Comparison of ENCODE assay signal across 13 cellular contexts in the genomic region with DNA sequence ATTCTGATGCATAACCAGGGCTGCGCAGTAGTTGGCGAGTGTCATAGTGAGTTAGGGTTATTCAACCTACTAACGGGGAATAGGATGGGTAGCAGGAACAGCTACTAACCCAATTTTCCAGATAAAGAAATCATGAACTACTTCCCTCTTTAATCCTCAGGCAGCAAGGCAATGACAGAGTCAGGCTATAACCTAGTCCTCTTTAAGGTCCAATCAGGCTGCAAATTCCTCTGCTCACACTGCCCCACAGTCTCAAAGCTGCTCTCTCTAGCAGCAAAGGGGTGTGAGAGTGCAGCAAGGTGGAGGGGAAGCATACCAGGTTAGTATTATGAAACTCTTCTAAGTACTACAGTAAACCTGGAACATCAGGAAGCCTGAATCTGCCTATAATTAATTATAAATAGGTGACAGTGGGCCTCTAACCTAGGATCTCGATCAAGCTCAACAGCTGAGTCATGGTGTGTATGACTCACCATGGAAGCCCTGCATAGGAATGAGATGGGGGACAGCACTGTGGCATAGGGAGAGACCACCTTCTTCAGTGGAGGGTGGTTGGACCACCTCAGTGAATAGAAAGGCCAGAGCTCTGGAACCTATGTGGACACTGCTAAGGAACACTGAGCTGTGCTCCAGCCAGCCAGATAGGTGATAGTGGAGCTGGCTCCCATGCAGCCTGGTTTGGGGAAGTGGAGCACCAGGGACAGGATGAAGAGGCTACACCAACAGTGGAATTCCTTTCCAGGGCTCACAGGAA. TPM values are rescaled to one million over a fixed set of nuclear protein-coding genes. Genes with fewer than 3 reads are reported as not detected.
A peak's percentile ranks its signal among the peaks of the same experiment; 100 is the strongest.
DNase-seq lines count a peak whose midpoint lies in the region; ATAC-seq, FAIRE-seq and TF ChIP-seq lines count a peak whose summit lies in the region.
"Had no signal": no experiment of that assay in that cellular context is flagged by ENCODE, and none has a peak within 500 bp of the region (broad histone marks: within the 10 kb centered on the region; RNA-seq: fewer than 3 reads in every experiment).

No MANE protein-coding gene starts in this region.

- H3K4me3 Mint-ChIP-seq in activated CD8-positive, alpha-beta T cell treated with anti-CD3 and anti-CD28 coated beads for 36 hours: no peak overlapping the region
- no peak overlapping the region for H3K4me3 Mint-ChIP-seq in activated CD8-positive, alpha-beta T cell treated with anti-CD3 and anti-CD28 coated beads, Interleukin-2, amount 10 ng/mL, durations not matched to agents 7 days and 5 days
- H3K4me3 Mint-ChIP-seq: memory B cell had no signal

- peaks cover 8% of the 10 kb centered on the region for H3K36me3 Mint-ChIP-seq in activated CD8-positive, alpha-beta T cell treated with anti-CD3 and anti-CD28 coated beads for 36 hours (ENCODE audit: low read depth)
- peaks cover 5% of the 10 kb centered on the region for H3K36me3 Mint-ChIP-seq in activated CD8-positive, alpha-beta T cell treated with anti-CD3 and anti-CD28 coated beads, Interleukin-2, amount 10 ng/mL, durations not matched to agents 7 days and 5 days (ENCODE audit: low read depth)

- FAIRE-seq in bronchial epithelial cell (lab: Jason Lieb, UNC) (no peak), small intestine (lab: Jason Lieb, UNC) (no peak)

- CTCF ChIA-PET in activated CD8-positive, alpha-beta T cell treated with anti-CD3 and anti-CD28 coated beads for 36 hours (lab: Charles Lee): interaction anchor here (0.9 to 1.5 kb wide), 3 partner anchors 10 to 50 kb away, joined by 3 to 4 read pairs (median 3); a partner anchor contains a TSS
- CTCF ChIA-PET in activated CD8-positive, alpha-beta T cell treated with anti-CD3 and anti-CD28 coated beads, Interleukin-2, amount 10 ng/mL, durations not matched to agents 7 days and 5 days (lab: Charles Lee): interaction anchor here (1.0 to 1.3 kb wide), 2 partner anchors 11 to 37 kb away, joined by 3 to 4 read pairs; a partner anchor contains a TSS

- H3K27ac ChIP-seq in psoas muscle (peak overlapping the region; percentile 27), small intestine (ENCODE audit: low read depth in 1 of 2, low read length in 1 of 2) (no peak overlapping the region)

- TF ChIP-seq POLR2A in NB4 (IDR thresholded peaks at IDR 0.05; ENCODE audit: extremely low read depth, insufficient read length): no peak

- POLR2A ChIA-PET in activated CD8-positive, alpha-beta T cell treated with anti-CD3 and anti-CD28 coated beads for 36 hours (lab: Charles Lee): interaction anchor here (1.2 to 4.5 kb wide), 3 partner anchors 8 to 19 kb away, joined by 3 to 21 read pairs (median 3); a partner anchor contains a TSS
- POLR2A ChIA-PET in activated CD8-positive, alpha-beta T cell treated with anti-CD3 and anti-CD28 coated beads, Interleukin-2, amount 10 ng/mL, durations not matched to agents 7 days and 5 days (lab: Charles Lee): interaction anchor here (1.0 to 1.4 kb wide), 3 partner anchors 42 to 80 kb away, joined by 3 read pairs; a partner anchor contains a TSS

- peaks cover 29% of the 10 kb centered on the region for H3K4me1 Mint-ChIP-seq in activated CD8-positive, alpha-beta T cell treated with anti-CD3 and anti-CD28 coated beads for 36 hours (ENCODE audit: low read depth)
- H3K4me1 Mint-ChIP-seq in activated CD8-positive, alpha-beta T cell treated with anti-CD3 and anti-CD28 coated beads, Interleukin-2, amount 10 ng/mL, durations not matched to agents 7 days and 5 days (ENCODE audit: low read depth): peaks cover 8% of the 10 kb centered on the region

- H3K36me3 ChIP-seq in bronchial epithelial cell (ENCODE audit: control insufficient read depth, insufficient read depth, low read length) (peaks cover 17% of the 10 kb centered on the region), psoas muscle (ENCODE audit: insufficient read depth in 1 of 2, low read depth in 1 of 2) (peaks cover 0 to 61% of the 10 kb centered on the region in 2 donors), small intestine (ENCODE audit: control insufficient read depth in 2 of 2, insufficient read depth in 2 of 2, low read length in 2 of 2) (peaks cover 10 to 19% of the 10 kb centered on the region in 2 donors)
- H3K36me3 ChIP-seq: MG63 had no signal

- WGBS in psoas muscle, 3 donors: 68 to 83% (median 81%) methylated on average over 4 of the region's 4 CpGs
- WGBS in small intestine, 3 donors: 65 to 78% (median 76%) methylated on average over 4 of the region's 4 CpGs

- peak; percentile 75 for ATAC-seq in activated CD8-positive, alpha-beta T cell treated with anti-CD3 and anti-CD28 coated beads for 36 hours
- ATAC-seq in activated CD8-positive, alpha-beta T cell treated with anti-CD3 and anti-CD28 coated beads, Interleukin-2, amount 10 ng/mL, durations not matched to agents 7 days and 5 days: no peak
- peak; percentile 46 to 62 (median 54) for ATAC-seq in psoas muscle
- no peak for ATAC-seq in HG02870 (IDR thresholded peaks at IDR 0.05; ENCODE audit: unreplicated experiment)

- H3K4me3 ChIP-seq in NB4 (ENCODE audit: low read depth, low read length) (no peak overlapping the region), bronchial epithelial cell (ENCODE audit: low read depth, low read length) (no peak overlapping the region), psoas muscle (no peak overlapping the region), small intestine (ENCODE audit: low read depth in 1 of 2, low read length in 2 of 2) (no peak overlapping the region)
- H3K4me3 ChIP-seq: MG63 had no signal

- H3K27me3 Mint-ChIP-seq in activated CD8-positive, alpha-beta T cell treated with anti-CD3 and anti-CD28 coated beads for 36 hours: no peaks in the 10 kb centered on the region
- H3K27me3 Mint-ChIP-seq in activated CD8-positive, alpha-beta T cell treated with anti-CD3 and anti-CD28 coated beads, Interleukin-2, amount 10 ng/mL, durations not matched to agents 7 days and 5 days (ENCODE audit: low read depth): no peaks in the 10 kb centered on the region
- H3K27me3 Mint-ChIP-seq: memory B cell had no signal

- no peaks in the 10 kb centered on the region for H3K27me3 ChIP-seq in bronchial epithelial cell (ENCODE audit: control insufficient read depth, insufficient read depth, low read length)
- H3K27me3 ChIP-seq in psoas muscle (ENCODE audit: insufficient read depth in 3 of 3, low read length in 2 of 3): no peaks in the 10 kb centered on the region
- no peaks in the 10 kb centered on the region for H3K27me3 ChIP-seq in small intestine (ENCODE audit: control insufficient read depth in 2 of 2, insufficient read depth in 2 of 2, low read length in 2 of 2)
- H3K27me3 ChIP-seq: MG63 had no signal

- no peaks in the 10 kb centered on the region for H3K9me3 ChIP-seq in psoas muscle
- H3K9me3 ChIP-seq in small intestine (ENCODE audit: control insufficient read depth, low read depth): no peaks in the 10 kb centered on the region
- H3K9me3 ChIP-seq: MG63 had no signal

- no peak for TF ChIP-seq CTCF in activated CD8-positive, alpha-beta T cell treated with anti-CD3 and anti-CD28 coated beads for 36 hours (IDR thresholded peaks at IDR 0.05)
- TF ChIP-seq CTCF in NB4 (IDR thresholded peaks at IDR 0.05; ENCODE audit: low read depth, low read length) (no peak), bronchial epithelial cell (IDR thresholded peaks at IDR 0.05; ENCODE audit: insufficient read depth, low read length, severe bottlenecking) (no peak), psoas muscle (IDR thresholded peaks at IDR 0.05) (no peak)

- intact Hi-C loops in activated CD8-positive, alpha-beta T cell treated with anti-CD3 and anti-CD28 coated beads for 36 hours (cut with micrococcal nuclease): no loop called here
- intact Hi-C loops in psoas muscle (cut with DNase I): loop anchor here in 1 of 2 donors (5.0 kb wide), 2 partner anchors 39 to 64 kb away; no protein-coding TSS in a partner anchor

- H3K9me3 Mint-ChIP-seq in activated CD8-positive, alpha-beta T cell treated with anti-CD3 and anti-CD28 coated beads for 36 hours: no peaks in the 10 kb centered on the region
- H3K9me3 Mint-ChIP-seq in activated CD8-positive, alpha-beta T cell treated with anti-CD3 and anti-CD28 coated beads, Interleukin-2, amount 10 ng/mL, durations not matched to agents 7 days and 5 days (ENCODE audit: insufficient read depth): no peaks in the 10 kb centered on the region
- H3K9me3 Mint-ChIP-seq: memory B cell had no signal

- H3K27ac Mint-ChIP-seq in activated CD8-positive, alpha-beta T cell treated with anti-CD3 and anti-CD28 coated beads for 36 hours: no peak overlapping the region
- H3K27ac Mint-ChIP-seq in activated CD8-positive, alpha-beta T cell treated with anti-CD3 and anti-CD28 coated beads, Interleukin-2, amount 10 ng/mL, durations not matched to agents 7 days and 5 days: no peak overlapping the region
- H3K27ac Mint-ChIP-seq: memory B cell had no signal

- H3K4me1 ChIP-seq in psoas muscle (peaks cover 10% of the 10 kb centered on the region), small intestine (ENCODE audit: control insufficient read depth in 2 of 2, insufficient read depth in 1 of 2, low read depth in 1 of 2, low read length in 1 of 2) (peaks cover 0 to 3% of the 10 kb centered on the region in 2 donors)

- DNase-seq in activated CD8-positive, alpha-beta T cell treated with anti-CD3 and anti-CD28 coated beads for 36 hours: peak; percentile 59
- DNase-seq in activated CD8-positive, alpha-beta T cell treated with anti-CD3 and anti-CD28 coated beads, Interleukin-2, amount 10 ng/mL, durations not matched to agents 7 days and 5 days: no peak
- peak; percentile 71 for DNase-seq in NB4 (ENCODE audit: low read depth)
- DNase-seq in bronchial epithelial cell (ENCODE audit: low read depth): peak; percentile 56
- no peak for DNase-seq in psoas muscle
- no peak for DNase-seq in small intestine
- no peak for DNase-seq in DMS114 treated with DMSO at 0.1 percent for 48 hours (lab: John Stamatoyannopoulos, UW; ENCODE audit: unreplicated experiment)
- DNase-seq: amniotic stem cell; MG63; stimulated activated naive CD4-positive, alpha-beta T cell had no signal

RNA-seq across cellular contexts. Expression of a gene that starts 7.9 kb away (rescaled TPM):
- 1 to 10 TPM; 7.3 to 9.0 TPM for total RNA-seq in activated CD8-positive, alpha-beta T cell treated with anti-CD3 and anti-CD28 coated beads for 36 hours
- 10 to 100 TPM; 11.1 to 12.0 TPM for total RNA-seq in activated CD8-positive, alpha-beta T cell treated with anti-CD3 and anti-CD28 coated beads, Interleukin-2, amount 10 ng/mL, durations not matched to agents 7 days and 5 days
- total RNA-seq in bronchial epithelial cell: 25.0 and 32.1 TPM in 2 replicates
- 10 to 100 TPM; 15.4 to 37.4 (median 25.8) TPM for total RNA-seq in psoas muscle
- 10 to 100 TPM; 12.0 to 37.8 (median 16.5) TPM for polyA plus RNA-seq in psoas muscle
- polyA plus RNA-seq in small intestine: 10 to 100 TPM; 17.8 to 51.4 (median 34.6) TPM

RNA-seq across cellular contexts. Expression of a gene that starts 10.5 kb away (rescaled TPM):
- under 1 TPM; 0.25 to 0.38 TPM for total RNA-seq in activated CD8-positive, alpha-beta T cell treated with anti-CD3 and anti-CD28 coated beads for 36 hours
- 1 to 10 TPM; 1.1 to 1.2 TPM for total RNA-seq in activated CD8-positive, alpha-beta T cell treated with anti-CD3 and anti-CD28 coated beads, Interleukin-2, amount 10 ng/mL, durations not matched to agents 7 days and 5 days
- total RNA-seq in bronchial epithelial cell (0.26 TPM in 1 of 2 replicates, not detected in the other), psoas muscle (under 1 TPM in 3 of 4 donors, not detected in 1; 0.34 to 0.74 (median 0.43) TPM)
- polyA plus RNA-seq in psoas muscle (under 1 TPM; 0.09 to 0.21 (median 0.12) TPM), small intestine (under 1 TPM in 1 of 3 donors, not detected in 2; 0.34 TPM)
- total RNA-seq: skeletal muscle tissue had no signal

RNA-seq across cellular contexts. Expression of a gene that starts 13.3 kb away (rescaled TPM):
- total RNA-seq in activated CD8-positive, alpha-beta T cell treated with anti-CD3 and anti-CD28 coated beads for 36 hours: 10 to 100 TPM; 41.6 to 47.5 TPM
- 10 to 100 TPM; 63.1 to 66.5 TPM for total RNA-seq in activated CD8-positive, alpha-beta T cell treated with anti-CD3 and anti-CD28 coated beads, Interleukin-2, amount 10 ng/mL, durations not matched to agents 7 days and 5 days
- 20.2 and 27.6 TPM in 2 replicates for total RNA-seq in bronchial epithelial cell
- 10 to 100 TPM; 25.9 to 36.4 (median 31.0) TPM for total RNA-seq in psoas muscle
- polyA plus RNA-seq in psoas muscle: 10 to 100 TPM; 25.6 to 46.7 (median 27.1) TPM
- 10 to 100 TPM; 44.2 to 96.8 (median 46.7) TPM for polyA plus RNA-seq in small intestine

RNA-seq across cellular contexts. Expression of a gene that starts 41.8 kb away (rescaled TPM):
- 10 to 100 TPM; 46.2 to 46.8 TPM for total RNA-seq in activated CD8-positive, alpha-beta T cell treated with anti-CD3 and anti-CD28 coated beads for 36 hours
- total RNA-seq in activated CD8-positive, alpha-beta T cell treated with anti-CD3 and anti-CD28 coated beads, Interleukin-2, amount 10 ng/mL, durations not matched to agents 7 days and 5 days: 10 to 100 TPM; 86.0 to 87.6 TPM
- total RNA-seq in bronchial epithelial cell (9.7 and 14.0 TPM in 2 replicates), psoas muscle (10 to 100 TPM in 2 of 4 donors, 1 to 10 TPM in 2; 6.8 to 11.9 (median 9.5) TPM)
- polyA plus RNA-seq in psoas muscle (10 to 100 TPM in 2 of 3 donors, 1 to 10 TPM in 1; 5.7 to 13.7 (median 10.8) TPM), small intestine (10 to 100 TPM in 2 of 3 donors, 1 to 10 TPM in 1; 8.7 to 36.1 (median 14.6) TPM)

RNA-seq across cellular contexts. Expression of a gene that starts 42.7 kb away (rescaled TPM):
- total RNA-seq in activated CD8-positive, alpha-beta T cell treated with anti-CD3 and anti-CD28 coated beads for 36 hours: 10 to 100 TPM; 84.8 to 92.3 TPM
- total RNA-seq in activated CD8-positive, alpha-beta T cell treated with anti-CD3 and anti-CD28 coated beads, Interleukin-2, amount 10 ng/mL, durations not matched to agents 7 days and 5 days: 10 to 100 TPM; 77.1 to 84.1 TPM
- total RNA-seq in bronchial epithelial cell (55.2 and 62.4 TPM in 2 replicates), psoas muscle (10 to 100 TPM; 20.3 to 27.5 (median 26.9) TPM)
- polyA plus RNA-seq in psoas muscle (10 to 100 TPM; 42.5 to 95.2 (median 48.6) TPM), small intestine (10 to 100 TPM; 62.6 to 90.8 (median 76.9) TPM)

Comparison
In these comparisons a context has a peak if more than half of its experiments do, and no peak if none do; other contexts are left out.
1. ATAC-seq: peak in activated CD8-positive, alpha-beta T cell treated with anti-CD3 and anti-CD28 coated beads for 36 hours (single experiment) and psoas muscle (4 of 4); none in activated CD8-positive, alpha-beta T cell treated with anti-CD3 and anti-CD28 coated beads, Interleukin-2, amount 10 ng/mL, durations not matched to agents 7 days and 5 days (single experiment) and HG02870 (single experiment).
2. DNase-seq: peak in activated CD8-positive, alpha-beta T cell treated with anti-CD3 and anti-CD28 coated beads for 36 hours (single experiment), NB4 (single experiment) and bronchial epithelial cell (single experiment); none in activated CD8-positive, alpha-beta T cell treated with anti-CD3 and anti-CD28 coated beads, Interleukin-2, amount 10 ng/mL, durations not matched to agents 7 days and 5 days (single experiment), psoas muscle (0 of 2), small intestine (single experiment) and DMS114 treated with DMSO at 0.1 percent for 48 hours (single experiment).